8 cellular contexts compared by ENCODE assay signal in genomic region chr13:46341112-46341711, GRCh38. TPM values are rescaled to one million over a fixed set of nuclear protein-coding genes. Genes with fewer than 3 reads are reported as not detected.
DNase-seq lines count a peak whose midpoint lies in the region; ATAC-seq lines count a peak whose summit lies in the region.

No MANE protein-coding gene starts in this region.

- intact Hi-C loops in dendritic cell treated with granulocyte-macrophage colony-stimulating factor and Interleukin-4, amounts not matched to agents 40 ng/mL and 50 ng/mL, for 4 days (cut with micrococcal nuclease) = loop anchor here (1.0 to 2.0 kb wide), 2 partner anchors 13 to 38 kb away; no protein-coding TSS in a partner anchor
- intact Hi-C loops in posterior cingulate gyrus (cut with DNase I) = no loop called here

- peaks cover under 1% of the 10 kb centered on the region for H3K27me3 Mint-ChIP-seq in dendritic cell treated with granulocyte-macrophage colony-stimulating factor and Interleukin-4, amounts not matched to agents 40 ng/mL and 50 ng/mL, for 4 days
- no peaks in the 10 kb centered on the region for H3K27me3 Mint-ChIP-seq in stimulated activated naive CD8-positive, alpha-beta T cell treated with anti-CD3 and anti-CD28 coated beads, Interleukin-15, amount 100 ng/mL, for 72 hours

- H3K27ac Mint-ChIP-seq in dendritic cell treated with granulocyte-macrophage colony-stimulating factor and Interleukin-4, amounts not matched to agents 40 ng/mL and 50 ng/mL, for 4 days = peak overlapping the region; percentile 95
- peak overlapping the region; percentile 84 to 94 for H3K27ac Mint-ChIP-seq in stimulated activated naive CD8-positive, alpha-beta T cell treated with anti-CD3 and anti-CD28 coated beads, Interleukin-15, amount 100 ng/mL, for 72 hours

- H3K9me3 Mint-ChIP-seq in dendritic cell treated with granulocyte-macrophage colony-stimulating factor and Interleukin-4, amounts not matched to agents 40 ng/mL and 50 ng/mL, for 4 days = peaks cover 9% of the 10 kb centered on the region
- H3K9me3 Mint-ChIP-seq in stimulated activated naive CD8-positive, alpha-beta T cell treated with anti-CD3 and anti-CD28 coated beads, Interleukin-15, amount 100 ng/mL, for 72 hours = peaks cover 5 to 7% of the 10 kb centered on the region in 2 donors

- peaks cover 70% of the 10 kb centered on the region for H3K4me1 Mint-ChIP-seq in dendritic cell treated with granulocyte-macrophage colony-stimulating factor and Interleukin-4, amounts not matched to agents 40 ng/mL and 50 ng/mL, for 4 days (ENCODE audit: low read depth)
- H3K4me1 Mint-ChIP-seq in stimulated activated naive CD8-positive, alpha-beta T cell treated with anti-CD3 and anti-CD28 coated beads, Interleukin-15, amount 100 ng/mL, for 72 hours = peaks cover 55% of the 10 kb centered on the region

- DNase-seq in ELR (ENCODE audit: low read depth) (peak; percentile 82), M059J (ENCODE audit: low read depth) (peak; percentile 65), DMS114 treated with DMSO at 0.1 percent for 48 hours (lab: John Stamatoyannopoulos, UW; ENCODE audit: unreplicated experiment) (no peak), posterior cingulate gyrus (no peak), midbrain (lab: John Stamatoyannopoulos, UW) (no peak)
- peak in 1 of 2 donors; percentile 77 for DNase-seq in stimulated activated naive CD8-positive, alpha-beta T cell treated with anti-CD3 and anti-CD28 coated beads, Interleukin-15, amount 100 ng/mL, for 72 hours

- peak; percentile 72 for ATAC-seq in GM21447 (IDR thresholded peaks at IDR 0.05; ENCODE audit: unreplicated experiment)
- ATAC-seq in stimulated activated naive CD8-positive, alpha-beta T cell treated with anti-CD3 and anti-CD28 coated beads, Interleukin-15, amount 100 ng/mL, for 72 hours = peak; percentile 99

- H3K4me3 Mint-ChIP-seq in dendritic cell treated with granulocyte-macrophage colony-stimulating factor and Interleukin-4, amounts not matched to agents 40 ng/mL and 50 ng/mL, for 4 days = peak overlapping the region; percentile 45
- H3K4me3 Mint-ChIP-seq in stimulated activated naive CD8-positive, alpha-beta T cell treated with anti-CD3 and anti-CD28 coated beads, Interleukin-15, amount 100 ng/mL, for 72 hours = peak overlapping the region; percentile 37 to 78

- H3K36me3 Mint-ChIP-seq in dendritic cell treated with granulocyte-macrophage colony-stimulating factor and Interleukin-4, amounts not matched to agents 40 ng/mL and 50 ng/mL, for 4 days (ENCODE audit: low read depth) = peaks cover 48% of the 10 kb centered on the region

RNA-seq across cellular contexts. Expression of gene RUBCNL, which starts 45.8 kb away (rescaled TPM):
- total RNA-seq in M059J (2014; rRNA removed; shearing (Covaris generic)) = 0.22 and 0.54 TPM in 2 replicates

Comparison
In these comparisons a context has a peak if more than half of its experiments do, and no peak if none do; other contexts are left out.
1. DNase-seq: peak in ELR (single experiment) and M059J (single experiment); none in DMS114 treated with DMSO at 0.1 percent for 48 hours (single experiment), posterior cingulate gyrus (0 of 10) and midbrain (single experiment).